27 cellular contexts compared by ENCODE assay signal in the genomic region with DNA sequence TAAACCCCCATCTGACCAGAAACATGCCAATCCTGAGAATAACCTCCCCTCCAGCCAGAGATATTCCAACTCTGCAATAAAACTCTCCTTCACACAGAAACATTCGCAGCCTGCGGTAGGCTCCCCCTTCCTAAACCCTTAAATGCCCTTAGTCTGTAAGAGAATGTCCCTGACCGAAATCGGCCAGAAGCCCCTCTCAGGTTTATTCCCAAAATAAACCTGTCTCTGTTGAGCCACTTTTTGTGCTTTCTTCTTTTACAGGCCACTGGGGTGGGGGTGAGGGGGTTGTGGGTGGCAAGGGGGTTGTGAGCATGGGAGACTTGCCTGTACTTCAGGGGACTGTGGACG. TPM values are rescaled to one million over a fixed set of nuclear protein-coding genes. Genes with fewer than 3 reads are reported as not detected.
"Had no signal": no experiment of that assay in that cellular context is flagged by ENCODE, and none has a peak within 500 bp of the region (broad histone marks: within the 10 kb centered on the region; RNA-seq: fewer than 3 reads in every experiment).

No MANE protein-coding gene starts in this region.

- H3K27me3 Mint-ChIP-seq: activated B cell treated with CpG ODN at 0.5 μM for 24 hours; activated CD4-positive, alpha-beta memory T cell treated with anti-CD3 and anti-CD28 coated beads, Interleukin-2, amount 10 ng/mL, durations not matched to agents 7 days and 5 days; activated T-cell treated with anti-CD3 and anti-CD28 coated beads, Interleukin-2, amount 50 U/mL, for 24 hours had no signal

- DNase-seq: activated B cell treated with CpG ODN at 0.5 μM for 24 hours; activated CD4-positive, alpha-beta memory T cell treated with anti-CD3 and anti-CD28 coated beads, Interleukin-2, amount 10 ng/mL, durations not matched to agents 7 days and 5 days; activated CD4-positive, alpha-beta T cell treated with anti-CD3 and anti-CD28 coated beads for 1 hour; activated CD4-positive, alpha-beta T cell treated with anti-CD3 and anti-CD28 coated beads, Interleukin-2, amount 50 U/mL, for 1 hour; activated CD8-positive, alpha-beta memory T cell treated with anti-CD3 and anti-CD28 coated beads, Interleukin-2, amount 50 U/mL, for 48 hours; activated gamma-delta T cell; activated T-cell treated with anti-CD3 and anti-CD28 coated beads, Interleukin-2, amount 50 U/mL, for 24 hours; brain microvascular endothelial cell; cerebellar nuclear complex; MG63; MV-4-11; NCI-H1105; NCI-H1436; NCI-H1694 treated with DMSO at 0.1 percent for 48 hours; NCI-H2029 treated with DMSO at 0.1 percent for 48 hours; NCI-H510A treated with DMSO at 0.1 percent for 48 hours; NCI-H69; NK-92 treated with Interleukin-12 subunit alpha and Interleukin-12 subunit beta, amount 100 ng/mL, for 24 hours; OCI-M1; RPMI8226; T1000 had no signal

- H3K27ac ChIP-seq: brain microvascular endothelial cell, SK-N-MC had no signal

- H3K36me3 Mint-ChIP-seq: T-cell had no signal

- H3K27me3 ChIP-seq: brain microvascular endothelial cell, MG63 had no signal

- H3K9me3 Mint-ChIP-seq: activated B cell treated with CpG ODN at 0.5 μM for 24 hours; activated CD4-positive, alpha-beta memory T cell treated with anti-CD3 and anti-CD28 coated beads, Interleukin-2, amount 10 ng/mL, durations not matched to agents 7 days and 5 days; activated T-cell treated with anti-CD3 and anti-CD28 coated beads, Interleukin-2, amount 50 U/mL, for 24 hours; activated T-helper 1 cell treated with anti-CD3 and anti-CD28 coated beads, Interleukin-12 subunit alpha, Interleukin-12 subunit beta, Interleukin-2, Interleukin-4 antibody, amounts not matched to agents 30 ng/mL and 10 ng/mL and 1 ng/mL, durations not matched to agents 14 hours and 24 hours and 36 hours; T-cell had no signal

- H3K4me3 Mint-ChIP-seq: activated B cell treated with CpG ODN at 0.5 μM for 24 hours; activated CD4-positive, alpha-beta memory T cell treated with anti-CD3 and anti-CD28 coated beads, Interleukin-2, amount 10 ng/mL, durations not matched to agents 7 days and 5 days; activated T-cell treated with anti-CD3 and anti-CD28 coated beads, Interleukin-2, amount 50 U/mL, for 24 hours; activated T-helper 1 cell treated with anti-CD3 and anti-CD28 coated beads, Interleukin-12 subunit alpha, Interleukin-12 subunit beta, Interleukin-2, Interleukin-4 antibody, amounts not matched to agents 30 ng/mL and 10 ng/mL and 1 ng/mL, durations not matched to agents 14 hours and 24 hours and 36 hours; T-cell had no signal

- ATAC-seq: Panc1, Right ventricle myocardium inferior, T-cell had no signal

- H3K9me3 ChIP-seq: MG63 had no signal

- H3K27ac Mint-ChIP-seq: activated B cell treated with CpG ODN at 0.5 μM for 24 hours; activated CD4-positive, alpha-beta memory T cell treated with anti-CD3 and anti-CD28 coated beads, Interleukin-2, amount 10 ng/mL, durations not matched to agents 7 days and 5 days; activated T-cell treated with anti-CD3 and anti-CD28 coated beads, Interleukin-2, amount 50 U/mL, for 24 hours; activated T-helper 1 cell treated with anti-CD3 and anti-CD28 coated beads, Interleukin-12 subunit alpha, Interleukin-12 subunit beta, Interleukin-2, Interleukin-4 antibody, amounts not matched to agents 30 ng/mL and 10 ng/mL and 1 ng/mL, durations not matched to agents 14 hours and 24 hours and 36 hours; T-cell had no signal

RNA-seq across cellular contexts. Expression of a gene that starts 41.6 kb away (rescaled TPM):
- total RNA-seq: activated B cell treated with CpG ODN at 0.5 μM for 24 hours, cardiac septum had no signal
